Comparison of ENCODE assay signal across 1 cellular context in the genomic region with DNA sequence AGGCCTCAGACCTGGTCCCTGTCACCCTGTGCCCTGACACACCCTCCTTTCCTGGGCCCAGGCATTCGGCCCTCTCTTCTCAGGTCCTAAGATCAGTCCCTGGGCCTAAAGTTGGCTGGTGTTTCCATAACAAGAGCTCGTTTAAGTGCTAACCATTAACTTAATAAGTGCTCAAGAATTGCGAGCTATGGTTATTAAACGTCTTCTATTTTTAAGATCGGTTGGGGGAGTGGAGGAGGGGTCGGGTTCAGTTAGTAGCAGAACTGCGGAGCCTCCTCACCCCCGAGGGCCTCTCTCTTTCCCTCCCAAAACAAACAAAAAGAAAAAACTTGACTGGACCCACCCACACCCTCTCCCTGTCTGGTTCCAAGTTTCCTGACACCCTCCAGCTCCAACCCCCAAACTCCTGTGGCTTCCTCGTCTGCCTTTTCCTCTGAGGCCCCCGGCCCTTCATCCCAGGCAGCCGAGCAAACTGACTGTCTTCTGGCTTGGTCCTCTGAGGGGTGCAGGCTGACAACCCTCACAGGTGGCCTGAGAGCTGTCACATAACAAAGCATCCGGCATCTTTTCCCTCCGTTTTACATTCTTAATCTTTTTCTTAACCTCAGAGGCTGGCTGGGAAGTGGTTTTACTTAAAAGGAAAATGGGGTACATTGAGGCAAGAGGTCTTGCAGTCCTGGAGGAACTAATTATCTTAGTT.
TF ChIP-seq lines count a peak whose summit lies in the region.

No MANE protein-coding gene starts in this region.

TF ChIP-seq in HepG2, 621 proteins besides CTCF, POLR2A, EP300 and RAD21 (continued from another document and continues in another):
- TF ChIP-seq, protein P1, sequence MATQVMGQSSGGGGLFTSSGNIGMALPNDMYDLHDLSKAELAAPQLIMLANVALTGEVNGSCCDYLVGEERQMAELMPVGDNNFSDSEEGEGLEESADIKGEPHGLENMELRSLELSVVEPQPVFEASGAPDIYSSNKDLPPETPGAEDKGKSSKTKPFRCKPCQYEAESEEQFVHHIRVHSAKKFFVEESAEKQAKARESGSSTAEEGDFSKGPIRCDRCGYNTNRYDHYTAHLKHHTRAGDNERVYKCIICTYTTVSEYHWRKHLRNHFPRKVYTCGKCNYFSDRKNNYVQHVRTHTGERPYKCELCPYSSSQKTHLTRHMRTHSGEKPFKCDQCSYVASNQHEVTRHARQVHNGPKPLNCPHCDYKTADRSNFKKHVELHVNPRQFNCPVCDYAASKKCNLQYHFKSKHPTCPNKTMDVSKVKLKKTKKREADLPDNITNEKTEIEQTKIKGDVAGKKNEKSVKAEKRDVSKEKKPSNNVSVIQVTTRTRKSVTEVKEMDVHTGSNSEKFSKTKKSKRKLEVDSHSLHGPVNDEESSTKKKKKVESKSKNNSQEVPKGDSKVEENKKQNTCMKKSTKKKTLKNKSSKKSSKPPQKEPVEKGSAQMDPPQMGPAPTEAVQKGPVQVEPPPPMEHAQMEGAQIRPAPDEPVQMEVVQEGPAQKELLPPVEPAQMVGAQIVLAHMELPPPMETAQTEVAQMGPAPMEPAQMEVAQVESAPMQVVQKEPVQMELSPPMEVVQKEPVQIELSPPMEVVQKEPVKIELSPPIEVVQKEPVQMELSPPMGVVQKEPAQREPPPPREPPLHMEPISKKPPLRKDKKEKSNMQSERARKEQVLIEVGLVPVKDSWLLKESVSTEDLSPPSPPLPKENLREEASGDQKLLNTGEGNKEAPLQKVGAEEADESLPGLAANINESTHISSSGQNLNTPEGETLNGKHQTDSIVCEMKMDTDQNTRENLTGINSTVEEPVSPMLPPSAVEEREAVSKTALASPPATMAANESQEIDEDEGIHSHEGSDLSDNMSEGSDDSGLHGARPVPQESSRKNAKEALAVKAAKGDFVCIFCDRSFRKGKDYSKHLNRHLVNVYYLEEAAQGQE (IDR thresholded peaks at IDR 0.05; ENCODE audit: borderline replicate concordance in 1 of 2, low read depth in 1 of 2, low read length in 2 of 2), result no peak; a peak in 1 of 4 replicates
- no peak for TF ChIP-seq CBX1 (IDR thresholded peaks at IDR 0.05; ENCODE audit: low read depth)
- TF ChIP-seq, protein P2, sequence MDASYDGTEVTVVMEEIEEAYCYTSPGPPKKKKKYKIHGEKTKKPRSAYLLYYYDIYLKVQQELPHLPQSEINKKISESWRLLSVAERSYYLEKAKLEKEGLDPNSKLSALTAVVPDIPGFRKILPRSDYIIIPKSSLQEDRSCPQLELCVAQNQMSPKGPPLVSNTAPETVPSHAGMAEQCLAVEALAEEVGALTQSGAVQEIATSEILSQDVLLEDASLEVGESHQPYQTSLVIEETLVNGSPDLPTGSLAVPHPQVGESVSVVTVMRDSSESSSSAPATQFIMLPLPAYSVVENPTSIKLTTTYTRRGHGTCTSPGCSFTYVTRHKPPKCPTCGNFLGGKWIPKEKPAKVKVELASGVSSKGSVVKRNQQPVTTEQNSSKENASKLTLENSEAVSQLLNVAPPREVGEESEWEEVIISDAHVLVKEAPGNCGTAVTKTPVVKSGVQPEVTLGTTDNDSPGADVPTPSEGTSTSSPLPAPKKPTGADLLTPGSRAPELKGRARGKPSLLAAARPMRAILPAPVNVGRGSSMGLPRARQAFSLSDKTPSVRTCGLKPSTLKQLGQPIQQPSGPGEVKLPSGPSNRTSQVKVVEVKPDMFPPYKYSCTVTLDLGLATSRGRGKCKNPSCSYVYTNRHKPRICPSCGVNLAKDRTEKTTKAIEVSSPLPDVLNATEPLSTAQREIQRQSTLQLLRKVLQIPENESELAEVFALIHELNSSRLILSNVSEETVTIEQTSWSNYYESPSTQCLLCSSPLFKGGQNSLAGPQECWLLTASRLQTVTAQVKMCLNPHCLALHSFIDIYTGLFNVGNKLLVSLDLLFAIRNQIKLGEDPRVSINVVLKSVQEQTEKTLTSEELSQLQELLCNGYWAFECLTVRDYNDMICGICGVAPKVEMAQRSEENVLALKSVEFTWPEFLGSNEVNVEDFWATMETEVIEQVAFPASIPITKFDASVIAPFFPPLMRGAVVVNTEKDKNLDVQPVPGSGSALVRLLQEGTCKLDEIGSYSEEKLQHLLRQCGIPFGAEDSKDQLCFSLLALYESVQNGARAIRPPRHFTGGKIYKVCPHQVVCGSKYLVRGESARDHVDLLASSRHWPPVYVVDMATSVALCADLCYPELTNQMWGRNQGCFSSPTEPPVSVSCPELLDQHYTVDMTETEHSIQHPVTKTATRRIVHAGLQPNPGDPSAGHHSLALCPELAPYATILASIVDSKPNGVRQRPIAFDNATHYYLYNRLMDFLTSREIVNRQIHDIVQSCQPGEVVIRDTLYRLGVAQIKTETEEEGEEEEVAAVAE (CRISPR knock-in tag; IDR thresholded peaks at IDR 0.05; ENCODE audit: borderline replicate concordance), result peak; percentile 26; the same call in 1 of the 2 replicates
- no peak for TF ChIP-seq CC2D1A (CRISPR knock-in tag; IDR thresholded peaks at IDR 0.05)
- no peak for TF ChIP-seq MIXL1 (CRISPR knock-in tag; IDR thresholded peaks at IDR 0.05)
- no peak for TF ChIP-seq PHF20 (CRISPR knock-in tag; IDR thresholded peaks at IDR 0.05)
- TF ChIP-seq, protein P3, sequence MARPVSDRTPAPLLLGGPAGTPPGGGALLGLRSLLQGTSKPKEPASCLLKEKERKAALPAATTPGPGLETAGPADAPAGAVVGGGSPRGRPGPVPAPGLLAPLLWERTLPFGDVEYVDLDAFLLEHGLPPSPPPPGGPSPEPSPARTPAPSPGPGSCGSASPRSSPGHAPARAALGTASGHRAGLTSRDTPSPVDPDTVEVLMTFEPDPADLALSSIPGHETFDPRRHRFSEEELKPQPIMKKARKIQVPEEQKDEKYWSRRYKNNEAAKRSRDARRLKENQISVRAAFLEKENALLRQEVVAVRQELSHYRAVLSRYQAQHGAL (CRISPR knock-in tag; IDR thresholded peaks at IDR 0.05; ENCODE audit: not compliant biosample characterization), result no peak
- TF ChIP-seq, protein P4, sequence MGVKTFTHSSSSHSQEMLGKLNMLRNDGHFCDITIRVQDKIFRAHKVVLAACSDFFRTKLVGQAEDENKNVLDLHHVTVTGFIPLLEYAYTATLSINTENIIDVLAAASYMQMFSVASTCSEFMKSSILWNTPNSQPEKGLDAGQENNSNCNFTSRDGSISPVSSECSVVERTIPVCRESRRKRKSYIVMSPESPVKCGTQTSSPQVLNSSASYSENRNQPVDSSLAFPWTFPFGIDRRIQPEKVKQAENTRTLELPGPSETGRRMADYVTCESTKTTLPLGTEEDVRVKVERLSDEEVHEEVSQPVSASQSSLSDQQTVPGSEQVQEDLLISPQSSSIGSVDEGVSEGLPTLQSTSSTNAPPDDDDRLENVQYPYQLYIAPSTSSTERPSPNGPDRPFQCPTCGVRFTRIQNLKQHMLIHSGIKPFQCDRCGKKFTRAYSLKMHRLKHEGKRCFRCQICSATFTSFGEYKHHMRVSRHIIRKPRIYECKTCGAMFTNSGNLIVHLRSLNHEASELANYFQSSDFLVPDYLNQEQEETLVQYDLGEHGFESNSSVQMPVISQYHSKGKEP (CRISPR knock-in tag; IDR thresholded peaks at IDR 0.05), result no peak
- TF ChIP-seq ZNF737 (CRISPR knock-in tag; IDR thresholded peaks at IDR 0.05; ENCODE audit: borderline replicate concordance), result 0 out of 2 replicates have a peak, but pooled peaks have one; percentile 12
- TF ChIP-seq, protein P5, sequence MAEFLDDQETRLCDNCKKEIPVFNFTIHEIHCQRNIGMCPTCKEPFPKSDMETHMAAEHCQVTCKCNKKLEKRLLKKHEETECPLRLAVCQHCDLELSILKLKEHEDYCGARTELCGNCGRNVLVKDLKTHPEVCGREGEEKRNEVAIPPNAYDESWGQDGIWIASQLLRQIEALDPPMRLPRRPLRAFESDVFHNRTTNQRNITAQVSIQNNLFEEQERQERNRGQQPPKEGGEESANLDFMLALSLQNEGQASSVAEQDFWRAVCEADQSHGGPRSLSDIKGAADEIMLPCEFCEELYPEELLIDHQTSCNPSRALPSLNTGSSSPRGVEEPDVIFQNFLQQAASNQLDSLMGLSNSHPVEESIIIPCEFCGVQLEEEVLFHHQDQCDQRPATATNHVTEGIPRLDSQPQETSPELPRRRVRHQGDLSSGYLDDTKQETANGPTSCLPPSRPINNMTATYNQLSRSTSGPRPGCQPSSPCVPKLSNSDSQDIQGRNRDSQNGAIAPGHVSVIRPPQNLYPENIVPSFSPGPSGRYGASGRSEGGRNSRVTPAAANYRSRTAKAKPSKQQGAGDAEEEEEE (CRISPR knock-in tag; IDR thresholded peaks at IDR 0.05; ENCODE audit: borderline replicate concordance), result no peak
- no peak for TF ChIP-seq TBL1XR1 (IDR thresholded peaks at IDR 0.05; ENCODE audit: borderline replicate concordance, low read length, partially characterized antibody)
- no peak for TF ChIP-seq ZNF775 (CRISPR knock-in tag; IDR thresholded peaks at IDR 0.05; ENCODE audit: borderline replicate concordance)
- no peak; the same call in 1 of the 2 replicates for TF ChIP-seq TOPORS (CRISPR knock-in tag; IDR thresholded peaks at IDR 0.05)
- TF ChIP-seq KAT7 (CRISPR knock-in tag; IDR thresholded peaks at IDR 0.05; ENCODE audit: borderline replicate concordance), result no peak
- TF ChIP-seq ZNF598 (CRISPR knock-in tag; IDR thresholded peaks at IDR 0.05; ENCODE audit: borderline replicate concordance), result peak; percentile 9; the same call in 1 of the 2 replicates
- TF ChIP-seq ZNF557 (CRISPR knock-in tag; IDR thresholded peaks at IDR 0.05), result peak; percentile 82
- 0 out of 2 replicates have a peak, but pooled peaks have one; percentile 38 for TF ChIP-seq ZMYM3 (CRISPR knock-in tag; IDR thresholded peaks at IDR 0.05)
- no peak for TF ChIP-seq ZBTB42 (CRISPR knock-in tag; IDR thresholded peaks at IDR 0.05)
- no peak for TF ChIP-seq ZNF253 (CRISPR knock-in tag; IDR thresholded peaks at IDR 0.05; ENCODE audit: borderline replicate concordance)
- no peak for TF ChIP-seq TBX2 (CRISPR knock-in tag; IDR thresholded peaks at IDR 0.05; ENCODE audit: borderline replicate concordance)
- TF ChIP-seq, protein P6, sequence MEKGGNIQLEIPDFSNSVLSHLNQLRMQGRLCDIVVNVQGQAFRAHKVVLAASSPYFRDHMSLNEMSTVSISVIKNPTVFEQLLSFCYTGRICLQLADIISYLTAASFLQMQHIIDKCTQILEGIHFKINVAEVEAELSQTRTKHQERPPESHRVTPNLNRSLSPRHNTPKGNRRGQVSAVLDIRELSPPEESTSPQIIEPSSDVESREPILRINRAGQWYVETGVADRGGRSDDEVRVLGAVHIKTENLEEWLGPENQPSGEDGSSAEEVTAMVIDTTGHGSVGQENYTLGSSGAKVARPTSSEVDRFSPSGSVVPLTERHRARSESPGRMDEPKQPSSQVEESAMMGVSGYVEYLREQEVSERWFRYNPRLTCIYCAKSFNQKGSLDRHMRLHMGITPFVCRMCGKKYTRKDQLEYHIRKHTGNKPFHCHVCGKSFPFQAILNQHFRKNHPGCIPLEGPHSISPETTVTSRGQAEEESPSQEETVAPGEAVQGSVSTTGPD (CRISPR knock-in tag; IDR thresholded peaks at IDR 0.05), result no peak
- TF ChIP-seq, protein P7, sequence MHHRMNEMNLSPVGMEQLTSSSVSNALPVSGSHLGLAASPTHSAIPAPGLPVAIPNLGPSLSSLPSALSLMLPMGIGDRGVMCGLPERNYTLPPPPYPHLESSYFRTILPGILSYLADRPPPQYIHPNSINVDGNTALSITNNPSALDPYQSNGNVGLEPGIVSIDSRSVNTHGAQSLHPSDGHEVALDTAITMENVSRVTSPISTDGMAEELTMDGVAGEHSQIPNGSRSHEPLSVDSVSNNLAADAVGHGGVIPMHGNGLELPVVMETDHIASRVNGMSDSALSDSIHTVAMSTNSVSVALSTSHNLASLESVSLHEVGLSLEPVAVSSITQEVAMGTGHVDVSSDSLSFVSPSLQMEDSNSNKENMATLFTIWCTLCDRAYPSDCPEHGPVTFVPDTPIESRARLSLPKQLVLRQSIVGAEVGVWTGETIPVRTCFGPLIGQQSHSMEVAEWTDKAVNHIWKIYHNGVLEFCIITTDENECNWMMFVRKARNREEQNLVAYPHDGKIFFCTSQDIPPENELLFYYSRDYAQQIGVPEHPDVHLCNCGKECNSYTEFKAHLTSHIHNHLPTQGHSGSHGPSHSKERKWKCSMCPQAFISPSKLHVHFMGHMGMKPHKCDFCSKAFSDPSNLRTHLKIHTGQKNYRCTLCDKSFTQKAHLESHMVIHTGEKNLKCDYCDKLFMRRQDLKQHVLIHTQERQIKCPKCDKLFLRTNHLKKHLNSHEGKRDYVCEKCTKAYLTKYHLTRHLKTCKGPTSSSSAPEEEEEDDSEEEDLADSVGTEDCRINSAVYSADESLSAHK (CRISPR knock-in tag; IDR thresholded peaks at IDR 0.05; ENCODE audit: borderline replicate concordance), result no peak
- TF ChIP-seq SNAI1 (CRISPR knock-in tag; IDR thresholded peaks at IDR 0.05; ENCODE audit: borderline replicate concordance), result peak; percentile 24; the same call in 1 of the 2 replicates
